In genomic region chr1:227787513-227788278, GRCh38 we compare ENCODE assay signal across 8 cellular contexts.
DNase-seq lines count a peak whose midpoint lies in the region; ATAC-seq and TF ChIP-seq lines count a peak whose summit lies in the region.

No MANE protein-coding gene starts in this region.

- in situ Hi-C loops in GM18951 (cut with MboI; ENCODE audit: low sequenced_read_pairs, unreplicated experiment): no loop called here

- DNase-seq in AG08396 (ENCODE audit: low spot score): peak; percentile 98
- peak; percentile 96 for DNase-seq in NCI-H2227 (lab: John Stamatoyannopoulos, UW; ENCODE audit: unreplicated experiment)
- peak; percentile 91 to 97 (median 94) for DNase-seq in activated CD4-positive, CD25-positive, alpha-beta regulatory T cell (lab: John Stamatoyannopoulos, UW)
- peak; percentile 93 for DNase-seq in central memory CD4-positive, alpha-beta T cell
- DNase-seq in islet precursor cell: peak; percentile 99
- peak; percentile 83 to 91 (median 90) for DNase-seq in stimulated activated CD4-positive, alpha-beta T cell treated with anti-CD3 and anti-CD28 coated beads, Interleukin-12 subunit alpha, Interleukin-12 subunit beta, amount 100 ng/mL, for 48 hours (ENCODE audit: low read depth in 2 of 3, low spot score in 1 of 3)

- TF ChIP-seq POLR2A in GM18951 (IDR thresholded peaks at IDR 0.05; ENCODE audit: extremely low read depth, insufficient read depth, insufficient read length): peak; percentile 70

- ATAC-seq in HG03159 (IDR thresholded peaks at IDR 0.05; ENCODE audit: unreplicated experiment): peak; percentile 90

Comparison
In these comparisons a context has a peak if more than half of its experiments do, and no peak if none do; other contexts are left out.
1. Peak in every context shown above with its lines: DNase-seq and ATAC-seq.